ENCODE assay signal across 10 cellular contexts in the genomic region with DNA sequence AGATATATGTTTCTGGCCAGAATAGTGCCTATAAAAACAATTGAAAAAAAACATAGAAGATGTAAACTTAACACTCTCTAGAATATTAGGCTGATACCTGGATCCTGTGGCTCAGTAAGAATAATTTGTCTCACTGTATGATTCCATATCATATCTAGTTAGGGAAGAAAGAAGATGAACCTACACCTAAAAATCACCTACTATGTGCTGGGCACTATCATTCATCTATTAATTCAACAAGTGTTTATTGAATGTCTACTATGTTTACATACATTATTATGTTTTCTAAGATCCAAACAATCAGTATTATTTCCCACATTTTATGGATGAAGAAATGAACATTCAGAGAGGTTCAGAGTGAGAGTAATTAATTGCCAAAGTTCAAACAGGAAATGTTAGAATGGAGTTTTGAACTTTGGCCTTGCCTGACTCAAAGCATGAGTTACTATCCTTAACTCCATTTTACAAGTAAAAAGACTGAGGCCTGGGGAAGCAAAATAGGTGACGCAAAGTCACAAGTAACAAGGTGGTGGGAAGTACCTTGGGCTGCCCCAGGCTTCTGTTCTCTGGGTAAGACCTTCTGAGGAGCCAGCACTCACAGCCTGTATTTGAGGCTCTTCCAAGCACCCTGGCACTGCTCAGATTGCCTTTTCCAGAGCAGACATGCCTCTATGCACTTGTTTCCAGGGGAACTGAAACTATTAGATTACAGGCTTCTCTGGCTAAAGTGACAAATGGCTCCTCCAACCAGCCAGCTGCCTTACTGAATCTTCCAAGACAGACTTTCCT.
A peak's percentile ranks its signal among the peaks of the same experiment; 100 is the strongest.
DNase-seq lines count a peak whose midpoint lies in the region; ATAC-seq and TF ChIP-seq lines count a peak whose summit lies in the region.
"Had no signal": no experiment of that assay in that cellular context is flagged by ENCODE, and none has a peak within 500 bp of the region (broad histone marks: within the 10 kb centered on the region; RNA-seq: fewer than 3 reads in every experiment).

No MANE protein-coding gene starts in this region.

- DNase-seq in NOMO-1 treated with dmso at 0.1 percent for 144 hours (lab: John Stamatoyannopoulos, UW; ENCODE audit: unreplicated experiment) (peak; percentile 27), nephron progenitor cell (peak; percentile 29), COLO668 (lab: John Stamatoyannopoulos, UW; ENCODE audit: unreplicated experiment) (no peak), occipital lobe (lab: John Stamatoyannopoulos, UW) (no peak)
- no peak for DNase-seq in activated T-cell treated with anti-CD3 and anti-CD28 coated beads, Interleukin-2, amount 50 U/mL, for 48 hours
- DNase-seq: pancreas had no signal

- H3K27ac Mint-ChIP-seq in nephron progenitor cell = peak overlapping the region; percentile 79

- no peak for TF ChIP-seq CTCF in nephron progenitor cell (IDR thresholded peaks at IDR 0.05)

- peak overlapping the region; percentile 1 for H3K4me3 Mint-ChIP-seq in nephron progenitor cell

- H3K36me3 Mint-ChIP-seq in nephron progenitor cell (ENCODE audit: low read depth) = no peaks in the 10 kb centered on the region

- no peaks in the 10 kb centered on the region for H3K9me3 Mint-ChIP-seq in nephron progenitor cell

- no peaks in the 10 kb centered on the region for H3K27me3 Mint-ChIP-seq in nephron progenitor cell (ENCODE audit: low read depth, poor library complexity)

- peak; percentile 43 for ATAC-seq in GM18511 (IDR thresholded peaks at IDR 0.05; ENCODE audit: unreplicated experiment)
- ATAC-seq in HG02571 (IDR thresholded peaks at IDR 0.05; ENCODE audit: unreplicated experiment) = peak; percentile 54
- no peak for ATAC-seq in GM19397 (IDR thresholded peaks at IDR 0.05; ENCODE audit: unreplicated experiment)
- ATAC-seq: activated CD4-positive, CD25-positive, alpha-beta regulatory T cell treated with anti-CD3 and anti-CD28 coated beads, Interleukin-2, amount 50 U/mL, for 24 hours had no signal

- H3K4me1 Mint-ChIP-seq in nephron progenitor cell = peaks cover 70% of the 10 kb centered on the region

Comparison
In these comparisons a context has a peak if more than half of its experiments do, and no peak if none do; other contexts are left out.
1. DNase-seq: peak in NOMO-1 treated with dmso at 0.1 percent for 144 hours (single experiment) and nephron progenitor cell (single experiment); none in COLO668 (single experiment), occipital lobe (single experiment) and activated T-cell treated with anti-CD3 and anti-CD28 coated beads, Interleukin-2, amount 50 U/mL, for 48 hours (0 of 2).